Comparison of ENCODE assay signal across 21 cellular contexts in the genomic region with DNA sequence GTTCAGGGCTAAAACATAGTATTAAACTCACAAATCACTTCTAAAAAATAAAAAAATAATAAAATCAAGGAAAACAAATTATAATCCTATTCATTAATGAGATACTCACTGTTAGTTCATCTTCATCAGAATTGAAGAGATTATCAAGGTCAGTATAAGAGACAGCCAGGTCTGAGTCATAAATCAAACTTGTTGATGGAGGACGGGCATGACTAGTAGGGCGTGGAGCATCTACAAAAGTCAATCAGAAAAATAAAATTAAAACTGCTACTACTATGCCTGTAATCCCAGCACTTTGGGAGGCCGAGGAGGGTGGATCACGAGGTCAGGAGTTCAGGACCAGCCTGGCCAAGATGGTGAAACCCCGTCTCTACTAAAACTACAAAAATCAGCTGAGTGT. TPM values are rescaled to one million over a fixed set of nuclear protein-coding genes. Genes with fewer than 3 reads are reported as not detected.
DNase-seq lines count a peak whose midpoint lies in the region; ATAC-seq and TF ChIP-seq lines count a peak whose summit lies in the region.
"Had no signal": no experiment of that assay in that cellular context is flagged by ENCODE, and none has a peak within 500 bp of the region (broad histone marks: within the 10 kb centered on the region; RNA-seq: fewer than 3 reads in every experiment).

No MANE protein-coding gene starts in this region.

- TF ChIP-seq RAD21 in HCT116 (IDR thresholded peaks at IDR 0.05; ENCODE audit: low read depth), result no peak

- no TSS peak for BruUV-seq in HCT116 (replicated peaks; lab: Mats Ljungman, UMichigan)
- BruUV-seq in PC-3 (replicated peaks; lab: Mats Ljungman, UMichigan), result no TSS peak

- H3K9me2 ChIP-seq in HCT116 (ENCODE audit: insufficient read depth) (no peaks in the 10 kb centered on the region), PC-3 (replicated peaks; ENCODE audit: low read length) (no peaks in the 10 kb centered on the region)

- H3F3A ChIP-seq in PC-3 (ENCODE audit: low read length, unreplicated experiment), result no peaks in the 10 kb centered on the region

- POLR2A ChIA-PET in HCT116 (lab: Charles Lee), result no interaction called here
- POLR2A ChIA-PET in PC-3 (lab: Charles Lee; ENCODE audit: unreplicated experiment), result no interaction called here

- H3K4me3 ChIP-seq in HCT116 (replicated peaks in 1 of 2; ENCODE audit: low read depth in 1 of 2, low read length in 2 of 2), result no peak overlapping the region
- no peak overlapping the region for H3K4me3 ChIP-seq in PC-3 (ENCODE audit: low read length)
- H3K4me3 ChIP-seq in epithelial cell of esophagus (ENCODE audit: low read length), result no peak overlapping the region
- H3K4me3 ChIP-seq: MG63 had no signal

- no peak for TF ChIP-seq POLR2A in HCT116 (IDR thresholded peaks at IDR 0.05; ENCODE audit: borderline replicate concordance, extremely low read depth, insufficient read depth, insufficient read length)

- no peak overlapping the region for H3K9ac ChIP-seq in HCT116 (ENCODE audit: low read length)
- no peak overlapping the region for H3K9ac ChIP-seq in PC-3 (ENCODE audit: low read length)

- intact Hi-C loops in HCT116 (cut with micrococcal nuclease), result no loop called here
- intact Hi-C loops in PC-3 (cut with micrococcal nuclease), result no loop called here

- RAD21 ChIA-PET in HCT116 (lab: Charles Lee; ENCODE audit: low non-redundant PET in 1 of 2, low total read pairs in 2 of 2, uncharacterized antibody in 2 of 2, unreplicated experiment in 2 of 2), result no interaction called here

- CTCF ChIA-PET in HCT116 (lab: Charles Lee) (interaction anchor here (2.2 kb wide), 1 partner anchor 123 kb away, joined by 8 read pairs; no protein-coding TSS in a partner anchor), PC-3 (lab: Charles Lee) (interaction anchor here (1.1 kb wide), 1 partner anchor 123 kb away, joined by 3 read pairs; no protein-coding TSS in a partner anchor)

- H3K27me3 ChIP-seq in HCT116 (ENCODE audit: insufficient read depth, low read length) (no peaks in the 10 kb centered on the region), PC-3 (ENCODE audit: low read length) (no peaks in the 10 kb centered on the region)
- H3K27me3 ChIP-seq: MG63 had no signal

- H3K4me1 ChIP-seq in HCT116 (ENCODE audit: control insufficient read depth in 1 of 2, insufficient read depth in 2 of 2, low read length in 2 of 2) (no peaks in the 10 kb centered on the region), PC-3 (ENCODE audit: insufficient read depth, low read length) (0 out of 2 replicates have a peak, but pooled peaks cover 4% of the 10 kb centered on the region)
- H3K4me1 ChIP-seq: Caco-2 had no signal

- H4K20me1 ChIP-seq in HCT116 (ENCODE audit: insufficient read depth), result peaks cover 10% of the 10 kb centered on the region; the same call in 1 of the 2 replicates
- H4K20me1 ChIP-seq in PC-3 (ENCODE audit: low read length), result no peaks in the 10 kb centered on the region

- H2AFZ ChIP-seq in HCT116 (ENCODE audit: low read depth, low read length, poor library complexity, severe bottlenecking) (no peak overlapping the region), PC-3 (ENCODE audit: low read length) (no peak overlapping the region)

- H3K9me3 ChIP-seq in HCT116 (ENCODE audit: control insufficient read depth in 1 of 2, insufficient read depth in 1 of 2, low read depth in 1 of 2, low read length in 2 of 2) (no peaks in the 10 kb centered on the region), PC-3 (ENCODE audit: low read length) (no peaks in the 10 kb centered on the region)
- H3K9me3 ChIP-seq: Caco-2, MG63 had no signal

- no peak overlapping the region for H3K4me2 ChIP-seq in HCT116 (ENCODE audit: low read length)
- no peak overlapping the region for H3K4me2 ChIP-seq in PC-3 (ENCODE audit: low read length)

- H3K27ac ChIP-seq in HCT116 (ENCODE audit: low read depth, low read length) (no peak overlapping the region), PC-3 (ENCODE audit: low read length) (no peak overlapping the region)
- H3K27ac ChIP-seq: C4-2B had no signal

- DNase-seq in HCT116 (ENCODE audit: low read depth, low spot score) (no peak), PC-3 (peak; percentile 42), epithelial cell of esophagus (ENCODE audit: low read depth) (peak; percentile 61), kidney tubule cell (ENCODE audit: low spot score) (peak; percentile 20), NCI-H2029 treated with DMSO at 0.1 percent for 48 hours (lab: John Stamatoyannopoulos, UW) (no peak), activated gamma-delta T cell treated with Interleukin-2 at 50 U/mL for 16 hours (no peak), T-helper 1 cell (no peak)
- DNase-seq in activated CD4-positive, alpha-beta T cell treated with anti-CD3 and anti-CD28 coated beads, Interleukin-2, amount 50 U/mL, for 1 hour, result no peak
- DNase-seq: Caco-2; CD8-positive, alpha-beta T cell; DND-41; KBM-7; MG63; NCI-H1105 treated with DMSO at 0.1 percent for 48 hours; NCI-H146; NCI-H1930; NCI-H446; NCI-H524 treated with DMSO at 0.1 percent for 48 hours; NCI-H774 had no signal

- TF ChIP-seq CTCF in HCT116 (IDR thresholded peaks at IDR 0.05 in 2 of 3, conservative IDR thresholded peaks at IDR 0.05 in 1 of 3; ENCODE audit: borderline replicate concordance in 1 of 3, insufficient read depth in 1 of 3, low read depth in 2 of 3, low read length in 2 of 3), result no peak
- no peak for TF ChIP-seq CTCF in PC-3 (conservative IDR thresholded peaks at IDR 0.05; ENCODE audit: low read depth, low read length)
- TF ChIP-seq CTCF in epithelial cell of esophagus (IDR thresholded peaks at IDR 0.05; ENCODE audit: insufficient read depth, low read depth, low read length, missing control alignments), result no peak

- H3K36me3 ChIP-seq in HCT116 (ENCODE audit: control insufficient read depth in 1 of 2, insufficient read depth in 2 of 2, low read length in 2 of 2), result peaks cover 40 to 50% of the 10 kb centered on the region in 2 experiments
- H3K36me3 ChIP-seq in PC-3 (ENCODE audit: low read depth, low read length), result peaks cover 56% of the 10 kb centered on the region

- ATAC-seq in HCT116 (0 out of 2 replicates have a peak, but pooled peaks have one; percentile 38), PC-3 (peak; percentile 84)
- ATAC-seq: CD8-positive, alpha-beta T cell; HepG2 had no signal

- H3K79me2 ChIP-seq in HCT116 (ENCODE audit: insufficient read depth, low read length) (peaks cover 61% of the 10 kb centered on the region), PC-3 (ENCODE audit: low read length) (0 out of 2 replicates have a peak, but pooled peaks cover 6% of the 10 kb centered on the region)

TF ChIP-seq in HCT116, 20 proteins besides CTCF, POLR2A, EP300 and RAD21:
- TF ChIP-seq, protein P1, sequence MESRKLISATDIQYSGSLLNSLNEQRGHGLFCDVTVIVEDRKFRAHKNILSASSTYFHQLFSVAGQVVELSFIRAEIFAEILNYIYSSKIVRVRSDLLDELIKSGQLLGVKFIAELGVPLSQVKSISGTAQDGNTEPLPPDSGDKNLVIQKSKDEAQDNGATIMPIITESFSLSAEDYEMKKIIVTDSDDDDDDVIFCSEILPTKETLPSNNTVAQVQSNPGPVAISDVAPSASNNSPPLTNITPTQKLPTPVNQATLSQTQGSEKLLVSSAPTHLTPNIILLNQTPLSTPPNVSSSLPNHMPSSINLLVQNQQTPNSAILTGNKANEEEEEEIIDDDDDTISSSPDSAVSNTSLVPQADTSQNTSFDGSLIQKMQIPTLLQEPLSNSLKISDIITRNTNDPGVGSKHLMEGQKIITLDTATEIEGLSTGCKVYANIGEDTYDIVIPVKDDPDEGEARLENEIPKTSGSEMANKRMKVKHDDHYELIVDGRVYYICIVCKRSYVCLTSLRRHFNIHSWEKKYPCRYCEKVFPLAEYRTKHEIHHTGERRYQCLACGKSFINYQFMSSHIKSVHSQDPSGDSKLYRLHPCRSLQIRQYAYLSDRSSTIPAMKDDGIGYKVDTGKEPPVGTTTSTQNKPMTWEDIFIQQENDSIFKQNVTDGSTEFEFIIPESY (IDR thresholded peaks at IDR 0.05; ENCODE audit: extremely low read depth, insufficient replicate concordance, low read length), result no peak
- TF ChIP-seq EZH2 (IDR thresholded peaks at IDR 0.05) (no peak), ZFX (IDR thresholded peaks at IDR 0.05) (no peak), CEBPB (IDR thresholded peaks at IDR 0.05; ENCODE audit: low read depth) (no peak), ZNF274 (IDR thresholded peaks at IDR 0.05; ENCODE audit: low read depth, low read length) (no peak), JUND (IDR thresholded peaks at IDR 0.05) (no peak)

RNA-seq across cellular contexts. Expression of gene INTS2, which starts 59.1 kb away (rescaled TPM):
- total RNA-seq in HCT116 (2021; ENCODE audit: unreplicated experiment) (40.5 TPM), PC-3 (2014; rRNA removed) (16.3 and 18.1 TPM in 2 replicates)
- polyA plus RNA-seq in HCT116 (2012), result 8.9 and 10.6 TPM in 2 replicates

Comparison
In these comparisons a context has a peak if more than half of its experiments do, and no peak if none do; other contexts are left out.
1. DNase-seq: peak in PC-3 (single experiment), epithelial cell of esophagus (single experiment) and kidney tubule cell (single experiment); none in HCT116 (single experiment), NCI-H2029 treated with DMSO at 0.1 percent for 48 hours (single experiment), activated CD4-positive, alpha-beta T cell treated with anti-CD3 and anti-CD28 coated beads, Interleukin-2, amount 50 U/mL, for 1 hour (single experiment), activated gamma-delta T cell treated with Interleukin-2 at 50 U/mL for 16 hours (single experiment) and T-helper 1 cell (0 of 5).